16 cellular contexts compared by ENCODE assay signal in genomic region chr4:175807596-175807995, GRCh38. TPM values are rescaled to one million over a fixed set of nuclear protein-coding genes. Genes with fewer than 3 reads are reported as not detected.
DNase-seq lines count a peak whose midpoint lies in the region; ATAC-seq and TF ChIP-seq lines count a peak whose summit lies in the region.
"Had no signal": no experiment of that assay in that cellular context is flagged by ENCODE, and none has a peak within 500 bp of the region (broad histone marks: within the 10 kb centered on the region; RNA-seq: fewer than 3 reads in every experiment).

No MANE protein-coding gene starts in this region.

- H3K27me3 ChIP-seq in upper lobe of right lung, result no peaks in the 10 kb centered on the region
- H3K27me3 ChIP-seq in spleen (replicated peaks in 1 of 7), result no peaks in the 10 kb centered on the region
- H3K27me3 ChIP-seq: BLaER1 treated with 17β-estradiol and CSF1 and Interleukin-3, amounts not matched to agents 10 nM and 100 nM had no signal

- no peak for ATAC-seq in upper lobe of right lung
- ATAC-seq: T-helper 17 cell had no signal

- H3K27ac ChIP-seq in upper lobe of right lung (no peak overlapping the region), spleen (no peak overlapping the region)
- H3K27ac ChIP-seq: BLaER1 treated with 17β-estradiol and CSF1 and Interleukin-3, amounts not matched to agents 10 nM and 100 nM had no signal

- intact Hi-C loops in upper lobe of right lung (cut with DNase I), result no loop called here
- intact Hi-C loops in spleen (cut with DNase I; ENCODE audit: low total_unique reads), result no loop called here

- H3K9me3 ChIP-seq in upper lobe of right lung (no peaks in the 10 kb centered on the region), spleen (no peaks in the 10 kb centered on the region)
- H3K9me3 ChIP-seq: BLaER1 treated with 17β-estradiol and CSF1 and Interleukin-3, amounts not matched to agents 10 nM and 100 nM had no signal

- H3K4me1 ChIP-seq in upper lobe of right lung (no peaks in the 10 kb centered on the region), spleen (no peaks in the 10 kb centered on the region)
- H3K4me1 ChIP-seq: BLaER1 treated with 17β-estradiol and CSF1 and Interleukin-3, amounts not matched to agents 10 nM and 100 nM had no signal

- H3K36me3 ChIP-seq in upper lobe of right lung, result no peaks in the 10 kb centered on the region
- no peaks in the 10 kb centered on the region for H3K36me3 ChIP-seq in spleen
- H3K36me3 ChIP-seq: BLaER1 treated with 17β-estradiol and CSF1 and Interleukin-3, amounts not matched to agents 10 nM and 100 nM had no signal

- DNase-seq in NCI-H748 (lab: John Stamatoyannopoulos, UW; ENCODE audit: unreplicated experiment) (peak; percentile 18), NCI-H748 treated with DMSO at 0.1 percent for 48 hours (lab: John Stamatoyannopoulos, UW) (no peak), NCI-H69 (lab: John Stamatoyannopoulos, UW) (peak; percentile 30), cerebellar nuclear complex (lab: John Stamatoyannopoulos, UW) (peak; percentile 44 to 59), upper lobe of right lung (no peak), spleen (no peak)
- no peak for DNase-seq in activated naive CD4-positive, alpha-beta T cell treated with anti-CD3 and anti-CD28 coated beads, Interleukin-2, amount 50 U/mL, for 16 hours
- DNase-seq in activated CD4-positive, alpha-beta T cell treated with anti-CD3 and anti-CD28 coated beads, Interleukin-2, amount 50 U/mL, for 4 hours, result no peak
- DNase-seq: 8988T, Karpas-422, MV-4-11, NCI-H1694 treated with DMSO at 0.1 percent for 48 hours, NCI-H510A, SHP77, T-helper 17 cell had no signal

- TF ChIP-seq POLR2A in spleen (IDR thresholded peaks at IDR 0.05), result no peak

- H3K4me3 ChIP-seq in upper lobe of right lung (no peak overlapping the region), spleen (no peak overlapping the region)
- H3K4me3 ChIP-seq: BLaER1 treated with 17β-estradiol and CSF1 and Interleukin-3, amounts not matched to agents 10 nM and 100 nM had no signal

- TF ChIP-seq CTCF in upper lobe of right lung (IDR thresholded peaks at IDR 0.05) (no peak), spleen (IDR thresholded peaks at IDR 0.05 in 8 of 11, conservative IDR thresholded peaks at IDR 0.05 in 3 of 11) (no peak)

- 84 to 90% (median 86%) methylated on average over 4 of the region's 4 CpGs for WGBS in spleen, 5 donors

RNA-seq across cellular contexts. Expression of gene GPM6A, which starts 4.5 kb away (rescaled TPM):
- 38.3 TPM for total RNA-seq in upper lobe of right lung
- 10 to 100 TPM; 24.5 to 75.7 (median 43.4) TPM for total RNA-seq in spleen
- 1 to 10 TPM; 2.7 to 9.2 (median 3.1) TPM for polyA plus RNA-seq in spleen
- total RNA-seq: T-helper 17 cell had no signal

Comparison
In these comparisons a context has a peak if more than half of its experiments do, and no peak if none do; other contexts are left out.
1. DNase-seq: peak in NCI-H748 (single experiment), NCI-H69 (single experiment) and cerebellar nuclear complex (2 of 2); none in NCI-H748 treated with DMSO at 0.1 percent for 48 hours (single experiment), upper lobe of right lung (single experiment), spleen (single experiment), activated naive CD4-positive, alpha-beta T cell treated with anti-CD3 and anti-CD28 coated beads, Interleukin-2, amount 50 U/mL, for 16 hours (single experiment) and activated CD4-positive, alpha-beta T cell treated with anti-CD3 and anti-CD28 coated beads, Interleukin-2, amount 50 U/mL, for 4 hours (0 of 2).